In genomic region chr5:14708551-14708950, GRCh38 we compare ENCODE assay signal across 19 cellular contexts. TPM values are rescaled to one million over a fixed set of nuclear protein-coding genes. Genes with fewer than 3 reads are reported as not detected.
DNase-seq lines count a peak whose midpoint lies in the region; ATAC-seq and TF ChIP-seq lines count a peak whose summit lies in the region.
"Had no signal": no experiment of that assay in that cellular context is flagged by ENCODE, and none has a peak within 500 bp of the region (broad histone marks: within the 10 kb centered on the region; RNA-seq: fewer than 3 reads in every experiment).

No MANE protein-coding gene starts in this region.

- H3K9me1 ChIP-seq in IMR-90 (ENCODE audit: insufficient read depth, low read length): peaks cover 18% of the 10 kb centered on the region

- peak overlapping the region in 3 of 4 donors; percentile 57 to 83 (median 69) for H3K4me3 Mint-ChIP-seq in CD4-positive, CD25-positive, alpha-beta regulatory T cell
- H3K4me3 Mint-ChIP-seq in activated T-helper 2 cell treated with anti-CD3 and anti-CD28 coated beads, Interferon-gamma antibody, Interleukin-2, Interleukin-4, amounts not matched to agents 10 μg/mL and 5 μg/mL and 100 μg/mL, durations not matched to agents 14 hours and 24 hours and 36 hours (ENCODE audit: low read depth): no peak overlapping the region
- peak overlapping the region in 9 of 10 donors; percentile 44 to 86 (median 70) for H3K4me3 Mint-ChIP-seq in naive thymus-derived CD4-positive, alpha-beta T cell

- dilution Hi-C loops in IMR-90 (cut with HindIII; ENCODE audit: low sequenced_read_pairs, unreplicated experiment): no loop called here

- no peak overlapping the region for H2AFZ ChIP-seq in IMR-90 (replicated peaks; ENCODE audit: low read length, poor library complexity)
- H2AFZ ChIP-seq: hepatocyte had no signal

- H4K5ac ChIP-seq in IMR-90 (ENCODE audit: low read depth, low read length): no peak overlapping the region

- no peak for TF ChIP-seq POLR2A in IMR-90 (IDR thresholded peaks at IDR 0.05; ENCODE audit: low read depth, low read length)

- CTCF ChIA-PET in IMR-90 (lab: Yijun Ruan, JAX): interaction anchor here (1.2 kb wide), 1 partner anchor 19 kb away, joined by 5 read pairs; no protein-coding TSS in a partner anchor
- CTCF ChIA-PET in naive thymus-derived CD4-positive, alpha-beta T cell (lab: Charles Lee): interaction anchor here (0.6 to 4.6 kb wide), 6 partner anchors 12 to 164 kb away, joined by 3 to 45 read pairs (median 8); no protein-coding TSS in a partner anchor

- H3K9ac ChIP-seq in IMR-90 (ENCODE audit: low read depth, low read length): no peak overlapping the region

- TF ChIP-seq RAD21 in IMR-90 (IDR thresholded peaks at IDR 0.05; ENCODE audit: low read length): no peak

- H3K14ac ChIP-seq in IMR-90 (replicated peaks; ENCODE audit: low read depth, low read length): no peak overlapping the region

- H3K4me1 Mint-ChIP-seq in CD4-positive, CD25-positive, alpha-beta regulatory T cell: peaks cover 26 to 89% (median 66%) of the 10 kb centered on the region in 4 donors
- peaks cover 59% of the 10 kb centered on the region for H3K4me1 Mint-ChIP-seq in activated T-helper 2 cell treated with anti-CD3 and anti-CD28 coated beads, Interferon-gamma antibody, Interleukin-2, Interleukin-4, amounts not matched to agents 10 μg/mL and 5 μg/mL and 100 μg/mL, durations not matched to agents 14 hours and 24 hours and 36 hours (ENCODE audit: low read depth)
- H3K4me1 Mint-ChIP-seq in naive thymus-derived CD4-positive, alpha-beta T cell: peaks cover 37 to 86% (median 66%) of the 10 kb centered on the region in 7 donors

- H3K4me2 ChIP-seq in IMR-90 (ENCODE audit: low read depth, low read length): no peak overlapping the region
- H3K4me2 ChIP-seq: hepatocyte had no signal

- in situ Hi-C loops in IMR-90 (cut with MboI; ENCODE audit: low sequenced_read_pairs): loop anchor here (25.0 kb wide), 1 partner anchor 804 kb away; the partner anchor contains the start of gene FBXL7

- H3K27ac ChIP-seq in CD4-positive, CD25-positive, alpha-beta regulatory T cell (ENCODE audit: insufficient read depth, low read length, poor library complexity, severe bottlenecking): peak overlapping the region; percentile 95
- H3K27ac ChIP-seq in IMR-90 (ENCODE audit: insufficient read depth, low read length): no peak overlapping the region
- peak overlapping the region; percentile 72 for H3K27ac ChIP-seq in naive thymus-derived CD4-positive, alpha-beta T cell (ENCODE audit: low read depth, low read length)
- H3K27ac ChIP-seq: hepatocyte, testis had no signal

- peak in 1 of 3 donors; percentile 59 for DNase-seq in CD4-positive, CD25-positive, alpha-beta regulatory T cell
- no peak for DNase-seq in IMR-90
- DNase-seq in activated T-helper 2 cell treated with anti-CD3 and anti-CD28 coated beads, Interferon-gamma antibody, Interleukin-2, Interleukin-4, amounts not matched to agents 10 μg/mL and 5 μg/mL and 100 μg/mL, durations not matched to agents 14 hours and 24 hours and 36 hours (ENCODE audit: low spot score): no peak
- DNase-seq in naive thymus-derived CD4-positive, alpha-beta T cell: no peak
- no peak for DNase-seq in COLO668 (lab: John Stamatoyannopoulos, UW; ENCODE audit: unreplicated experiment)
- no peak for DNase-seq in SHP77 treated with DMSO at 0.1 percent for 48 hours (lab: John Stamatoyannopoulos, UW)
- DNase-seq in left colon: no peak
- DNase-seq: GDM1; mesendoderm; MM.1S; NCI-H1930; NCI-H526; right lobe of liver; SIG-M5; stimulated activated CD4-positive, alpha-beta T cell treated with anti-CD3 and anti-CD28 coated beads, Interleukin-2, amount 100 ng/mL, for 24 hours; testis had no signal

- no peaks in the 10 kb centered on the region for H3K9me3 Mint-ChIP-seq in CD4-positive, CD25-positive, alpha-beta regulatory T cell
- no peaks in the 10 kb centered on the region for H3K9me3 Mint-ChIP-seq in activated T-helper 2 cell treated with anti-CD3 and anti-CD28 coated beads, Interferon-gamma antibody, Interleukin-2, Interleukin-4, amounts not matched to agents 10 μg/mL and 5 μg/mL and 100 μg/mL, durations not matched to agents 14 hours and 24 hours and 36 hours
- H3K9me3 Mint-ChIP-seq in naive thymus-derived CD4-positive, alpha-beta T cell: peaks cover 0 to 4% (median 0%) of the 10 kb centered on the region in 11 donors

- H3K27me3 ChIP-seq in CD4-positive, CD25-positive, alpha-beta regulatory T cell (ENCODE audit: control insufficient read depth, insufficient read depth, low read length): no peaks in the 10 kb centered on the region
- no peaks in the 10 kb centered on the region for H3K27me3 ChIP-seq in IMR-90 (ENCODE audit: control insufficient read depth, insufficient read depth, low read length)
- H3K27me3 ChIP-seq in naive thymus-derived CD4-positive, alpha-beta T cell (ENCODE audit: control insufficient read depth in 2 of 2, insufficient read depth in 2 of 2, low read length in 2 of 2): no peaks in the 10 kb centered on the region
- H3K27me3 ChIP-seq: hepatocyte, right lobe of liver, testis had no signal

- peaks cover 38% of the 10 kb centered on the region for H3K36me3 ChIP-seq in CD4-positive, CD25-positive, alpha-beta regulatory T cell (ENCODE audit: control insufficient read depth, insufficient read depth, low read length)
- peaks cover 48% of the 10 kb centered on the region for H3K36me3 ChIP-seq in IMR-90 (ENCODE audit: control insufficient read depth, insufficient read depth, low read length)
- peaks cover 0 to 35% (median 15%) of the 10 kb centered on the region in 3 experiments for H3K36me3 ChIP-seq in naive thymus-derived CD4-positive, alpha-beta T cell (ENCODE audit: control insufficient read depth in 2 of 3, insufficient read depth in 3 of 3, low read length in 3 of 3)

- 0 out of 2 replicates have a peak overlapping the region, but pooled peaks have one; percentile 33 for H3K23ac ChIP-seq in IMR-90 (ENCODE audit: low read depth, low read length)

- H2BK20ac ChIP-seq in IMR-90 (ENCODE audit: low read depth, low read length): no peak overlapping the region

- H3K4me1 ChIP-seq in CD4-positive, CD25-positive, alpha-beta regulatory T cell (ENCODE audit: control insufficient read depth, insufficient read depth, low read length, poor library complexity, severe bottlenecking): peaks cover 69% of the 10 kb centered on the region
- peaks cover 7% of the 10 kb centered on the region for H3K4me1 ChIP-seq in IMR-90 (ENCODE audit: control insufficient read depth, insufficient read depth, low read length)
- H3K4me1 ChIP-seq in naive thymus-derived CD4-positive, alpha-beta T cell (ENCODE audit: control insufficient read depth in 2 of 2, insufficient read depth in 2 of 2, low read length in 2 of 2): peaks cover 34 to 56% of the 10 kb centered on the region in 2 donors
- H3K4me1 ChIP-seq: testis had no signal

- no peak overlapping the region for H2AK5ac ChIP-seq in IMR-90 (ENCODE audit: low read depth, low read length)

- no peak overlapping the region for H4K8ac ChIP-seq in IMR-90 (ENCODE audit: low read depth in 2 of 2, low read length in 2 of 2)

- no peak overlapping the region for H2BK5ac ChIP-seq in IMR-90 (ENCODE audit: low read depth, low read length, poor library complexity, severe bottlenecking)

- WGBS in IMR-90 (ENCODE audit: extremely low coverage in 2 of 2, insufficient read length in 1 of 2), 2 experiments: 94% methylated on average over 3 of the region's 5 CpGs; no CpG with 5 or more reads in 1 of the 2 experiments

- BruUV-seq in IMR-90 (replicated peaks; lab: Mats Ljungman, UMichigan): no TSS peak

- H3K18ac ChIP-seq in IMR-90 (ENCODE audit: low read depth, low read length): no peak overlapping the region

- no peaks in the 10 kb centered on the region for H3K9me3 ChIP-seq in CD4-positive, CD25-positive, alpha-beta regulatory T cell (ENCODE audit: control insufficient read depth in 2 of 2, low read length in 2 of 2)
- H3K9me3 ChIP-seq in IMR-90 (ENCODE audit: control insufficient read depth, insufficient read depth, low read length): no peaks in the 10 kb centered on the region
- H3K9me3 ChIP-seq in naive thymus-derived CD4-positive, alpha-beta T cell (ENCODE audit: control insufficient read depth in 2 of 3, low read length in 3 of 3): no peaks in the 10 kb centered on the region
- H3K9me3 ChIP-seq: right lobe of liver, testis had no signal

- H3K4me3 ChIP-seq in CD4-positive, CD25-positive, alpha-beta regulatory T cell (ENCODE audit: low read depth, low read length): peak overlapping the region; percentile 29
- no peak overlapping the region for H3K4me3 ChIP-seq in IMR-90 (ENCODE audit: insufficient read depth, low read depth, low read length)
- H3K4me3 ChIP-seq in naive thymus-derived CD4-positive, alpha-beta T cell (ENCODE audit: low read length): no peak overlapping the region
- H3K4me3 ChIP-seq: hepatocyte, right lobe of liver, testis had no signal

- H3K36me3 Mint-ChIP-seq in CD4-positive, CD25-positive, alpha-beta regulatory T cell: peaks cover 57% of the 10 kb centered on the region
- H3K36me3 Mint-ChIP-seq in activated T-helper 2 cell treated with anti-CD3 and anti-CD28 coated beads, Interferon-gamma antibody, Interleukin-2, Interleukin-4, amounts not matched to agents 10 μg/mL and 5 μg/mL and 100 μg/mL, durations not matched to agents 14 hours and 24 hours and 36 hours (ENCODE audit: low read depth): peaks cover 91% of the 10 kb centered on the region
- peaks cover 25 to 57% (median 32%) of the 10 kb centered on the region in 5 donors for H3K36me3 Mint-ChIP-seq in naive thymus-derived CD4-positive, alpha-beta T cell

- peaks cover 15 to 53% of the 10 kb centered on the region in 2 experiments for H3K79me1 ChIP-seq in IMR-90 (ENCODE audit: low read depth in 1 of 2, low read length in 2 of 2)

- POLR2A ChIA-PET in IMR-90 (lab: Charles Lee; ENCODE audit: unreplicated experiment): no interaction called here
- POLR2A ChIA-PET in naive thymus-derived CD4-positive, alpha-beta T cell (lab: Charles Lee): interaction anchor here (0.6 to 6.4 kb wide), 12 partner anchors 12 to 312 kb away, joined by 3 to 64 read pairs (median 4); partner anchors contain the start of gene ANKH

- H3K27me3 Mint-ChIP-seq in CD4-positive, CD25-positive, alpha-beta regulatory T cell: no peaks in the 10 kb centered on the region
- no peaks in the 10 kb centered on the region for H3K27me3 Mint-ChIP-seq in activated T-helper 2 cell treated with anti-CD3 and anti-CD28 coated beads, Interferon-gamma antibody, Interleukin-2, Interleukin-4, amounts not matched to agents 10 μg/mL and 5 μg/mL and 100 μg/mL, durations not matched to agents 14 hours and 24 hours and 36 hours (ENCODE audit: low read depth)
- H3K27me3 Mint-ChIP-seq in naive thymus-derived CD4-positive, alpha-beta T cell: no peaks in the 10 kb centered on the region

- H4K20me1 ChIP-seq in IMR-90 (ENCODE audit: insufficient read depth, low read length): no peaks in the 10 kb centered on the region

- no peak for TF ChIP-seq CTCF in IMR-90 (conservative IDR thresholded peaks at IDR 0.05; ENCODE audit: low read depth, low read length)

- no peak overlapping the region for H2BK15ac ChIP-seq in IMR-90 (ENCODE audit: low read depth, low read length)

- H3K27ac Mint-ChIP-seq in CD4-positive, CD25-positive, alpha-beta regulatory T cell: peak overlapping the region; percentile 97 to 100 (median 99)
- peak overlapping the region; percentile 99 for H3K27ac Mint-ChIP-seq in activated T-helper 2 cell treated with anti-CD3 and anti-CD28 coated beads, Interferon-gamma antibody, Interleukin-2, Interleukin-4, amounts not matched to agents 10 μg/mL and 5 μg/mL and 100 μg/mL, durations not matched to agents 14 hours and 24 hours and 36 hours
- peak overlapping the region; percentile 96 to 100 (median 99) for H3K27ac Mint-ChIP-seq in naive thymus-derived CD4-positive, alpha-beta T cell

- H3K4ac ChIP-seq in IMR-90 (ENCODE audit: low read depth, low read length): no peak overlapping the region

- H3K56ac ChIP-seq in IMR-90 (ENCODE audit: extremely low read depth, insufficient read depth, low read length): no peak overlapping the region

- no peak overlapping the region; the same call in 1 of the 2 replicates for H4K91ac ChIP-seq in IMR-90 (ENCODE audit: insufficient read depth, low read depth, low read length)

- intact Hi-C loops in IMR-90 (cut with micrococcal nuclease): no loop called here
- intact Hi-C loops in activated T-helper 2 cell treated with anti-CD3 and anti-CD28 coated beads, Interferon-gamma antibody, Interleukin-2, Interleukin-4, amounts not matched to agents 10 μg/mL and 5 μg/mL and 100 μg/mL, durations not matched to agents 14 hours and 24 hours and 36 hours (cut with micrococcal nuclease): loop anchor here (5.0 kb wide), 2 partner anchors 164 to 294 kb away; partner anchors contain the start of gene ANKH
- intact Hi-C loops in naive thymus-derived CD4-positive, alpha-beta T cell (cut with micrococcal nuclease): no loop called here
- intact Hi-C loops in left colon (cut with DNase I, micrococcal nuclease): no loop called here

- no peak overlapping the region for H2AK9ac ChIP-seq in IMR-90 (replicated peaks; ENCODE audit: low read depth, low read length, poor library complexity)

- ATAC-seq in CD4-positive, CD25-positive, alpha-beta regulatory T cell (ENCODE audit: low read depth in 2 of 2): no peak
- no peak for ATAC-seq in IMR-90 (ENCODE audit: low read depth)
- no peak for ATAC-seq in naive thymus-derived CD4-positive, alpha-beta T cell
- ATAC-seq in left colon: no peak
- ATAC-seq in HG02759 (IDR thresholded peaks at IDR 0.05; ENCODE audit: unreplicated experiment): no peak
- ATAC-seq: activated CD4-positive, CD25-positive, alpha-beta regulatory T cell treated with anti-CD3 and anti-CD28 coated beads, Interleukin-2, amount 50 U/mL, for 24 hours had no signal

- no peak overlapping the region for H2BK120ac ChIP-seq in IMR-90 (ENCODE audit: low read depth, low read length)

RNA-seq across cellular contexts. Expression of gene OTULIN, which starts 44.0 kb away (rescaled TPM):
- 109 TPM for total RNA-seq in CD4-positive, CD25-positive, alpha-beta regulatory T cell
- 10 to 100 TPM; 22.8 to 37.5 (median 26.8) TPM for polyA plus RNA-seq in CD4-positive, CD25-positive, alpha-beta regulatory T cell
- total RNA-seq in IMR-90 (2012; rRNA removed) (19.5 and 20.3 TPM in 2 replicates), left colon (10 to 100 TPM; 24.1 TPM)
- polyA plus RNA-seq in IMR-90 (2012; rRNA removed): 5.9 and 6.9 TPM in 2 replicates
- 2.1 and 2.6 TPM in 2 replicates for polyA plus RNA-seq in IMR-90 (2012; cell fraction: cytosol; rRNA removed)
- polyA plus RNA-seq in IMR-90 (2012; cell fraction: nucleus; rRNA removed; ENCODE audit: low replicate concordance): 5.2 and 6.8 TPM in 2 replicates
- 59.4 and 62.1 TPM in 2 replicates for total RNA-seq in activated T-helper 2 cell treated with anti-CD3 and anti-CD28 coated beads, Interferon-gamma antibody, Interleukin-2, Interleukin-4, amounts not matched to agents 10 μg/mL and 5 μg/mL and 100 μg/mL, durations not matched to agents 14 hours and 24 hours and 36 hours
- total RNA-seq in naive thymus-derived CD4-positive, alpha-beta T cell: 10 to 100 TPM; 48.3 to 66.9 (median 58.2) TPM
- polyA plus RNA-seq in naive thymus-derived CD4-positive, alpha-beta T cell: 10 to 100 TPM; 12.1 to 13.6 TPM
